Comparison of ENCODE assay signal across 17 cellular contexts in genomic region chr4:88605744-88606143, GRCh38. TPM values are rescaled to one million over a fixed set of nuclear protein-coding genes. Genes with fewer than 3 reads are reported as not detected.
DNase-seq lines count a peak whose midpoint lies in the region; ATAC-seq and TF ChIP-seq lines count a peak whose summit lies in the region.
"Had no signal": no experiment of that assay in that cellular context is flagged by ENCODE, and none has a peak within 500 bp of the region (broad histone marks: within the 10 kb centered on the region; RNA-seq: fewer than 3 reads in every experiment).

No MANE protein-coding gene starts in this region.

- in situ Hi-C loops in transverse colon (cut with MboI; ENCODE audit: low pct_ligation_motif_present in 1 of 4, low pct_unique_long_range_greater_than_20kb in 1 of 4, low sequenced_read_pairs in 3 of 4): no loop called here

- no peak overlapping the region for H3K4ac ChIP-seq in mesendoderm (ENCODE audit: low read depth, low read length)

- no peak overlapping the region for H3K18ac ChIP-seq in mesendoderm (ENCODE audit: low read length)

- H3K4me3 Mint-ChIP-seq in activated naive CD8-positive, alpha-beta T cell treated with anti-CD3 and anti-CD28 coated beads, Interleukin-2, amount 10 ng/mL, durations not matched to agents 7 days and 5 days: peak overlapping the region; percentile 50
- no peak overlapping the region for H3K4me3 Mint-ChIP-seq in activated naive CD8-positive, alpha-beta T cell treated with anti-CD3 and anti-CD28 coated beads for 36 hours
- H3K4me3 Mint-ChIP-seq: nephron had no signal

- peaks cover 8% of the 10 kb centered on the region for H3K9me3 Mint-ChIP-seq in activated naive CD8-positive, alpha-beta T cell treated with anti-CD3 and anti-CD28 coated beads, Interleukin-2, amount 10 ng/mL, durations not matched to agents 7 days and 5 days
- peaks cover 15% of the 10 kb centered on the region for H3K9me3 Mint-ChIP-seq in activated naive CD8-positive, alpha-beta T cell treated with anti-CD3 and anti-CD28 coated beads for 36 hours

- no peak overlapping the region for H3K23ac ChIP-seq in mesendoderm (ENCODE audit: low read length)

- no peak overlapping the region for H3K9ac ChIP-seq in mesendoderm (ENCODE audit: low read length)

- H3K27ac Mint-ChIP-seq in activated naive CD8-positive, alpha-beta T cell treated with anti-CD3 and anti-CD28 coated beads, Interleukin-2, amount 10 ng/mL, durations not matched to agents 7 days and 5 days: no peak overlapping the region
- no peak overlapping the region for H3K27ac Mint-ChIP-seq in activated naive CD8-positive, alpha-beta T cell treated with anti-CD3 and anti-CD28 coated beads for 36 hours
- H3K27ac Mint-ChIP-seq: nephron had no signal

- H3K56ac ChIP-seq in mesendoderm (ENCODE audit: low read length): no peak overlapping the region

- H3K36me3 ChIP-seq in transverse colon: peaks cover 0 to 14% (median 4%) of the 10 kb centered on the region in 4 donors
- H3K36me3 ChIP-seq in mesendoderm (ENCODE audit: control insufficient read depth, insufficient read depth, low read length): no peaks in the 10 kb centered on the region

- no peak overlapping the region for H4K8ac ChIP-seq in mesendoderm (ENCODE audit: low read depth, low read length)

- POLR2A ChIA-PET in activated naive CD8-positive, alpha-beta T cell treated with anti-CD3 and anti-CD28 coated beads, Interleukin-2, amount 10 ng/mL, durations not matched to agents 7 days and 5 days (lab: Charles Lee): no interaction called here

- H3K27me3 ChIP-seq in transverse colon (no peaks in the 10 kb centered on the region), mesendoderm (ENCODE audit: insufficient read depth, low read length, poor library complexity) (no peaks in the 10 kb centered on the region)
- H3K27me3 ChIP-seq: gastrocnemius medialis, vagina had no signal

- H3K4me2 ChIP-seq in mesendoderm (ENCODE audit: low read length): no peak overlapping the region

- H2AK5ac ChIP-seq in mesendoderm (ENCODE audit: low read length): no peak overlapping the region

- ATAC-seq in activated naive CD8-positive, alpha-beta T cell treated with anti-CD3 and anti-CD28 coated beads, Interleukin-2, amount 10 ng/mL, durations not matched to agents 7 days and 5 days (ENCODE audit: low read depth): peak; percentile 29
- ATAC-seq in GM18511 (IDR thresholded peaks at IDR 0.05; ENCODE audit: unreplicated experiment): no peak
- ATAC-seq: activated CD4-positive, CD25-positive, alpha-beta regulatory T cell treated with anti-CD3 and anti-CD28 coated beads, Interleukin-2, amount 50 U/mL, for 24 hours; gastrocnemius medialis; Right ventricle myocardium inferior had no signal

- no peak for TF ChIP-seq CTCF in transverse colon (IDR thresholded peaks at IDR 0.05)

- H2BK5ac ChIP-seq in mesendoderm (ENCODE audit: low read length): no peak overlapping the region

- no peaks in the 10 kb centered on the region for H3K9me3 ChIP-seq in transverse colon
- H3K9me3 ChIP-seq: gastrocnemius medialis, vagina had no signal

- no peak overlapping the region for H2BK15ac ChIP-seq in mesendoderm (replicated peaks; ENCODE audit: low read depth)

- H3K27ac ChIP-seq in transverse colon: no peak overlapping the region
- no peak overlapping the region for H3K27ac ChIP-seq in mesendoderm (ENCODE audit: low read depth, low read length)
- H3K27ac ChIP-seq: gastrocnemius medialis, vagina had no signal

- H3K27me3 Mint-ChIP-seq in activated naive CD8-positive, alpha-beta T cell treated with anti-CD3 and anti-CD28 coated beads, Interleukin-2, amount 10 ng/mL, durations not matched to agents 7 days and 5 days: no peaks in the 10 kb centered on the region
- no peaks in the 10 kb centered on the region for H3K27me3 Mint-ChIP-seq in activated naive CD8-positive, alpha-beta T cell treated with anti-CD3 and anti-CD28 coated beads for 36 hours

- intact Hi-C loops in transverse colon (cut with DNase I; ENCODE audit: low total_unique reads): no loop called here

- H2BK120ac ChIP-seq in mesendoderm (ENCODE audit: low read depth, low read length): no peak overlapping the region

- no peak overlapping the region for H4K5ac ChIP-seq in mesendoderm (ENCODE audit: low read length)

- no peak for TF ChIP-seq POLR2A in transverse colon (IDR thresholded peaks at IDR 0.05)

- no peaks in the 10 kb centered on the region for H3K79me2 ChIP-seq in mesendoderm (ENCODE audit: control insufficient read depth, insufficient read depth, low read length)

- H3K79me1 ChIP-seq in mesendoderm (ENCODE audit: low read length): no peaks in the 10 kb centered on the region

- H3K4me1 ChIP-seq in transverse colon: peaks cover 3 to 16% (median 12%) of the 10 kb centered on the region in 4 donors
- H3K4me1 ChIP-seq in mesendoderm (ENCODE audit: control insufficient read depth, low read depth, low read length): no peaks in the 10 kb centered on the region

- H3K4me1 Mint-ChIP-seq in activated naive CD8-positive, alpha-beta T cell treated with anti-CD3 and anti-CD28 coated beads, Interleukin-2, amount 10 ng/mL, durations not matched to agents 7 days and 5 days: peaks cover 30% of the 10 kb centered on the region
- H3K4me1 Mint-ChIP-seq in activated naive CD8-positive, alpha-beta T cell treated with anti-CD3 and anti-CD28 coated beads for 36 hours: peaks cover 43% of the 10 kb centered on the region

- no peak overlapping the region for H3K4me3 ChIP-seq in Jurkat, Clone E6-1 (ENCODE audit: low read length)
- H3K4me3 ChIP-seq in transverse colon: no peak overlapping the region
- no peak overlapping the region for H3K4me3 ChIP-seq in mesendoderm (ENCODE audit: low read length)
- H3K4me3 ChIP-seq: gastrocnemius medialis, vagina had no signal

- no peak for TF ChIP-seq EP300 in transverse colon (IDR thresholded peaks at IDR 0.05; ENCODE audit: low read depth)

- peaks cover 54% of the 10 kb centered on the region for H3K36me3 Mint-ChIP-seq in activated naive CD8-positive, alpha-beta T cell treated with anti-CD3 and anti-CD28 coated beads, Interleukin-2, amount 10 ng/mL, durations not matched to agents 7 days and 5 days
- peaks cover 71% of the 10 kb centered on the region for H3K36me3 Mint-ChIP-seq in activated naive CD8-positive, alpha-beta T cell treated with anti-CD3 and anti-CD28 coated beads for 36 hours

- DNase-seq in activated naive CD8-positive, alpha-beta T cell treated with anti-CD3 and anti-CD28 coated beads, Interleukin-2, amount 10 ng/mL, durations not matched to agents 7 days and 5 days: no peak
- no peak for DNase-seq in activated naive CD8-positive, alpha-beta T cell treated with anti-CD3 and anti-CD28 coated beads for 36 hours
- peak; percentile 67 for DNase-seq in Jurkat, Clone E6-1 (ENCODE audit: low read depth, low spot score)
- DNase-seq in central memory CD4-positive, alpha-beta T cell: peak; percentile 36
- peak; percentile 16 for DNase-seq in transverse colon
- no peak for DNase-seq in mesendoderm
- no peak for DNase-seq in NCI-H226
- DNase-seq: activated T-cell treated with anti-CD3 and anti-CD28 coated beads for 4 hours, Calu3, gastrocnemius medialis, NCI-H1694 treated with DMSO at 0.1 percent for 48 hours, NCI-H446 had no signal

RNA-seq across cellular contexts. Expression of gene HERC3, which starts 13.5 kb away (rescaled TPM):
- total RNA-seq in activated naive CD8-positive, alpha-beta T cell treated with anti-CD3 and anti-CD28 coated beads, Interleukin-2, amount 10 ng/mL, durations not matched to agents 7 days and 5 days: 10 to 100 TPM; 42.9 to 47.3 TPM
- total RNA-seq in activated naive CD8-positive, alpha-beta T cell treated with anti-CD3 and anti-CD28 coated beads for 36 hours: 10 to 100 TPM; 39.4 to 42.6 TPM
- polyA plus RNA-seq in Jurkat, Clone E6-1 (2012; ENCODE audit: insufficient read depth, insufficient read length): 9.2 TPM
- total RNA-seq in transverse colon: 10 to 100 TPM; 38.9 to 64.1 (median 55.1) TPM
- 3.1 TPM for polyA plus RNA-seq in mesendoderm (2013, experiment 1 of 2)
- polyA plus RNA-seq in mesendoderm (2013, experiment 2 of 2): 3.0 TPM

Comparison
In these comparisons a context has a peak if more than half of its experiments do, and no peak if none do; other contexts are left out.
1. DNase-seq: peak in Jurkat, Clone E6-1 (single experiment), central memory CD4-positive, alpha-beta T cell (single experiment) and transverse colon (single experiment); none in activated naive CD8-positive, alpha-beta T cell treated with anti-CD3 and anti-CD28 coated beads, Interleukin-2, amount 10 ng/mL, durations not matched to agents 7 days and 5 days (single experiment), activated naive CD8-positive, alpha-beta T cell treated with anti-CD3 and anti-CD28 coated beads for 36 hours (single experiment), mesendoderm (single experiment) and NCI-H226 (single experiment).